In the genomic region with DNA sequence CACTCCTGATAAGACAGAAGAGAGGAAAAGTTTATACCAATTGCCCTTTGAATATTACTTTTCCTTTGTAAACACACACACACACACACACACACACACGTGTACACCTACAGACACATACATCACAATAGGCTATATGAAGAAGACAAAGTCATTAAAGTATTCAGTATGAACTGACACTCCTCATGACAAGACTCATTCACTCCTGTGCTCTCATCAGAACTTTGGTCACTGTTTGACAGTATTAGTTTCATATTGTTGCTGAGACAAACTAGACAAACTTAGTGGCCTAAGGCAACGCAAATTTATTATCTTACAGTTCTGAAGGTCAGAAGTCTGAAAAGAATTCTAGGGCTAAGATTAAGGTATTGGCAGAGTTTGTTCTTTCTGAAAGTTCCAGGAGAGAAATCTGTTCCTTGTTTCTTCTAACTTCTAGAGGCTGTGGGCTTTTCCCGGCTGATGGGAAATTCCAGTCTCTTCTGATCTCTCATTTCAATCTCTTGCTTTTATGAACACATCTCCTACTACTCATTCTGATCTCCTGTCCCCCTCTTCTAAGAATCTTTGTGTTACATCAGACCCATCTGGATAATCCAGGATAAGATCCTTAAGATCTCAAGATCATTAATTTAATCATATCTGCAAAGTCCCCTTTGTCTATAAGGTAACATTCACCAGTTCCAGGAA, we compare ENCODE assay signal across 14 cellular contexts.
DNase-seq lines count a peak whose midpoint lies in the region; ATAC-seq, FAIRE-seq and TF ChIP-seq lines count a peak whose summit lies in the region.
"Had no signal": no experiment of that assay in that cellular context is flagged by ENCODE, and none has a peak within 500 bp of the region (broad histone marks: within the 10 kb centered on the region; RNA-seq: fewer than 3 reads in every experiment).

No MANE protein-coding gene starts in this region.

- no peaks in the 10 kb centered on the region for H3K27me3 Mint-ChIP-seq in nephron (ENCODE audit: low read depth)

- peaks cover 4% of the 10 kb centered on the region for H3K36me3 Mint-ChIP-seq in nephron (ENCODE audit: low read depth)

- H3K27ac Mint-ChIP-seq in nephron = peak overlapping the region; percentile 10 to 78 (median 25)

- H3K4me3 Mint-ChIP-seq in nephron = no peak overlapping the region

- FAIRE-seq in frontal cortex (lab: Jason Lieb, UNC) = no peak
- FAIRE-seq: GM19239 had no signal

- no peak for TF ChIP-seq CTCF in nephron (IDR thresholded peaks at IDR 0.05; ENCODE audit: unreplicated experiment in 3 of 3)

- H3K4me1 Mint-ChIP-seq in nephron = peaks cover 21% of the 10 kb centered on the region

- H3K9me3 Mint-ChIP-seq in nephron = peaks cover 3% of the 10 kb centered on the region

- peak; percentile 89 for ATAC-seq in GM18520 (IDR thresholded peaks at IDR 0.05; ENCODE audit: unreplicated experiment)
- ATAC-seq in GM21515 (IDR thresholded peaks at IDR 0.05; ENCODE audit: unreplicated experiment) = peak; percentile 48
- ATAC-seq in HG03280 (IDR thresholded peaks at IDR 0.05; ENCODE audit: unreplicated experiment) = peak; percentile 54
- no peak for ATAC-seq in GM18867 (IDR thresholded peaks at IDR 0.05; ENCODE audit: unreplicated experiment)

- no peak for DNase-seq in frontal cortex (ENCODE audit: low spot score in 2 of 2)
- no peak for DNase-seq in RKO (ENCODE audit: low spot score)
- DNase-seq in NCI-H1048 (lab: John Stamatoyannopoulos, UW) = no peak
- DNase-seq: activated CD4-positive, alpha-beta T cell treated with anti-CD3 and anti-CD28 coated beads for 1 hour; activated gamma-delta T cell; NCI-H187; NCI-H774; stimulated activated CD4-positive, alpha-beta T cell treated with anti-CD3 and anti-CD28 coated beads, Interleukin-4, amount 100 ng/mL, for 24 hours had no signal
